Comparison of ENCODE assay signal across 15 cellular contexts in the genomic region with DNA sequence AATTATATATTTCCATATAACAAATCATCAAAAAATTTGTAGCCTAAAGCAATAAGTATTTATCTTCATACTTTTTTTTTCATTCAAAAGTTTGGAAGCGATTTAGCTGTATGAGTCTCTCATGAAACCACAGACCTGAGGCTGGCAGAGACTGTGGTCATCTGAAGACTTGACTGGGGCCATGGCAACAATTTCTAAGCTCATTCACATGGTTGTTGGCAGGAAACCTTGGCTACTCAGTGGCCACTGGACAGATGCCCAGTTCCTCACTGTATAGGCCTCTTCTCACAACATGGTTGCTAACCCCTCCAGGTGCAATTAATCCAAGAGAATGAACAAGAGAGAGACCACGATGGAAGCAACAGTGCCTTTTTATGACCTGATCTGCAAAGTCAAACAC.
A peak's percentile ranks its signal among the peaks of the same experiment; 100 is the strongest.
DNase-seq lines count a peak whose midpoint lies in the region; ATAC-seq and TF ChIP-seq lines count a peak whose summit lies in the region.
"Had no signal": no experiment of that assay in that cellular context is flagged by ENCODE, and none has a peak within 500 bp of the region (broad histone marks: within the 10 kb centered on the region; RNA-seq: fewer than 3 reads in every experiment).

No MANE protein-coding gene starts in this region.

- POLR2A ChIA-PET in activated CD4-positive, alpha-beta T cell treated with anti-CD3 and anti-CD28 coated beads for 36 hours (lab: Charles Lee): no interaction called here

- H3K4me1 Mint-ChIP-seq in Calu3 (ENCODE audit: low read depth, unreplicated experiment): peaks cover 41% of the 10 kb centered on the region
- no peaks in the 10 kb centered on the region for H3K4me1 Mint-ChIP-seq in activated CD4-positive, alpha-beta T cell treated with anti-CD3 and anti-CD28 coated beads for 36 hours
- H3K4me1 Mint-ChIP-seq: activated naive CD8-positive, alpha-beta T cell treated with anti-CD3 and anti-CD28 coated beads, Interleukin-2, amount 50 U/mL, for 24 hours; nephron progenitor cell had no signal

- peak overlapping the region; percentile 96 for H3K27ac Mint-ChIP-seq in Calu3 (ENCODE audit: unreplicated experiment)
- H3K27ac Mint-ChIP-seq in activated CD4-positive, alpha-beta T cell treated with anti-CD3 and anti-CD28 coated beads for 36 hours: no peak overlapping the region
- H3K27ac Mint-ChIP-seq: activated naive CD8-positive, alpha-beta T cell treated with anti-CD3 and anti-CD28 coated beads, Interleukin-2, amount 50 U/mL, for 24 hours; activated T-cell treated with anti-CD3 and anti-CD28 coated beads, Interleukin-2, amount 50 U/mL, for 24 hours; nephron progenitor cell had no signal

- no peaks in the 10 kb centered on the region for H3K27me3 Mint-ChIP-seq in Calu3 (ENCODE audit: unreplicated experiment)
- H3K27me3 Mint-ChIP-seq in activated CD4-positive, alpha-beta T cell treated with anti-CD3 and anti-CD28 coated beads for 36 hours: no peaks in the 10 kb centered on the region
- H3K27me3 Mint-ChIP-seq: activated naive CD8-positive, alpha-beta T cell treated with anti-CD3 and anti-CD28 coated beads, Interleukin-2, amount 50 U/mL, for 24 hours; activated T-cell treated with anti-CD3 and anti-CD28 coated beads, Interleukin-2, amount 50 U/mL, for 24 hours had no signal

- CTCF ChIA-PET in Calu3 (lab: Charles Lee): no interaction called here
- CTCF ChIA-PET in activated CD4-positive, alpha-beta T cell treated with anti-CD3 and anti-CD28 coated beads for 36 hours (lab: Charles Lee): interaction anchor here (0.6 kb wide), 1 partner anchor 475 kb away, joined by 3 read pairs; no protein-coding TSS in a partner anchor

- no peaks in the 10 kb centered on the region for H3K9me3 Mint-ChIP-seq in Calu3 (ENCODE audit: low read depth, unreplicated experiment)
- H3K9me3 Mint-ChIP-seq in activated CD4-positive, alpha-beta T cell treated with anti-CD3 and anti-CD28 coated beads for 36 hours (ENCODE audit: low read depth): peaks cover 2% of the 10 kb centered on the region
- H3K9me3 Mint-ChIP-seq: activated naive CD8-positive, alpha-beta T cell treated with anti-CD3 and anti-CD28 coated beads, Interleukin-2, amount 50 U/mL, for 24 hours; nephron progenitor cell had no signal

- intact Hi-C loops in Calu3 (cut with micrococcal nuclease; ENCODE audit: unreplicated experiment): loop anchor here (5.0 kb wide), 1 partner anchor 41 kb away; no protein-coding TSS in a partner anchor
- intact Hi-C loops in activated CD4-positive, alpha-beta T cell treated with anti-CD3 and anti-CD28 coated beads for 36 hours (cut with DNase I, micrococcal nuclease): no loop called here

- BruUV-seq in Calu3 (replicated peaks; lab: Mats Ljungman, UMichigan): no TSS peak

- no peaks in the 10 kb centered on the region for H3K36me3 Mint-ChIP-seq in Calu3 (ENCODE audit: insufficient read depth, unreplicated experiment)
- no peaks in the 10 kb centered on the region for H3K36me3 Mint-ChIP-seq in activated CD4-positive, alpha-beta T cell treated with anti-CD3 and anti-CD28 coated beads for 36 hours (ENCODE audit: low read depth)

- no peak for TF ChIP-seq CTCF in Calu3 (IDR thresholded peaks at IDR 0.05; ENCODE audit: unreplicated experiment)

- H3K4me3 Mint-ChIP-seq in Calu3 (ENCODE audit: low read depth, unreplicated experiment): peak overlapping the region; percentile 50
- H3K4me3 Mint-ChIP-seq in activated CD4-positive, alpha-beta T cell treated with anti-CD3 and anti-CD28 coated beads for 36 hours: no peak overlapping the region
- H3K4me3 Mint-ChIP-seq: activated naive CD8-positive, alpha-beta T cell treated with anti-CD3 and anti-CD28 coated beads, Interleukin-2, amount 50 U/mL, for 24 hours; activated T-cell treated with anti-CD3 and anti-CD28 coated beads, Interleukin-2, amount 50 U/mL, for 24 hours; nephron progenitor cell had no signal

- no peak for ATAC-seq in HG03025 (IDR thresholded peaks at IDR 0.05; ENCODE audit: low FRiP score, unreplicated experiment)
- no peak for ATAC-seq in activated CD4-positive, alpha-beta T cell treated with anti-CD3 and anti-CD28 coated beads for 36 hours
- ATAC-seq: activated naive CD8-positive, alpha-beta T cell treated with anti-CD3 and anti-CD28 coated beads, Interleukin-2, amount 50 U/mL, for 24 hours; lower lobe of right lung had no signal

- DNase-seq in Calu3 (no peak), M059J (ENCODE audit: low read depth) (peak; percentile 100), RPMI8226 (peak; percentile 35), fibroblast of the conjunctiva (ENCODE audit: low read depth) (peak; percentile 64), NCI-H2029 (lab: John Stamatoyannopoulos, UW) (no peak), activated gamma-delta T cell (lab: John Stamatoyannopoulos, UW) (no peak)
- no peak for DNase-seq in activated CD4-positive, alpha-beta T cell treated with anti-CD3 and anti-CD28 coated beads for 36 hours
- DNase-seq: activated CD4-positive, alpha-beta T cell treated with anti-CD3 and anti-CD28 coated beads for 48 hours; activated naive CD8-positive, alpha-beta T cell treated with anti-CD3 and anti-CD28 coated beads, Interleukin-2, amount 50 U/mL, for 24 hours; activated T-cell treated with anti-CD3 and anti-CD28 coated beads, Interleukin-2, amount 50 U/mL, for 24 hours; AML-193; lower lobe of right lung; NCI-H2029 treated with DMSO at 0.1 percent for 48 hours; nephron progenitor cell had no signal

Comparison
In these comparisons a context has a peak if more than half of its experiments do, and no peak if none do; other contexts are left out.
1. DNase-seq: peak in M059J (single experiment), RPMI8226 (single experiment) and fibroblast of the conjunctiva (single experiment); none in Calu3 (single experiment), NCI-H2029 (single experiment), activated gamma-delta T cell (single experiment) and activated CD4-positive, alpha-beta T cell treated with anti-CD3 and anti-CD28 coated beads for 36 hours (single experiment).